ENCODE assay signal across 8 cellular contexts in the genomic region with DNA sequence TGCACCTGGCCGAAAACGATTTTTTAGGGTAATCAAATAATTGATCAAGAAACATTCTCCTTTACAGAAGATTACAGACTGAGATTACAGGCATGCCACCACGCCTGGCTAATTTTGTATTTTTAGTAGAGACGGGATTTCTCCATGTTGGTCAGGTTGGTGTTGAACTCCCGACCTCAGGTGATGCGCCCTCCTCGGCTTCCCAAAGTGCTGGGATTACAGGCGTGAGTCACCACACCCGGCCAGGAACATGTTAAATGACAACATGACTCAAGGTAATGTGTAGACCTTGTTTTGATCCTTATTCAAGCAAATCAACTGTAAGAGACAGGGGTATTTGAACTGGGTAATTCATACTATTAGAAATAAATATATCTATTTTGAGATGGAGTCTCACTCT. TPM values are rescaled to one million over a fixed set of nuclear protein-coding genes. Genes with fewer than 3 reads are reported as not detected.
A peak's percentile ranks its signal among the peaks of the same experiment; 100 is the strongest.
DNase-seq lines count a peak whose midpoint lies in the region; TF ChIP-seq lines count a peak whose summit lies in the region.
"Not testable (repeated sequence)": the region's sequence is repeated elsewhere in the genome, so short reads cannot be mapped to it uniquely, and the experiment has no call there.
"Had no signal": no experiment of that assay in that cellular context is flagged by ENCODE, and none has a peak within 500 bp of the region (broad histone marks: within the 10 kb centered on the region; RNA-seq: fewer than 3 reads in every experiment).

No MANE protein-coding gene starts in this region.

- H3K9me3 Mint-ChIP-seq in endodermal cell, neural crest cell: not testable (repeated sequence)

- not testable (repeated sequence) for H3K9ac ChIP-seq in endodermal cell (ENCODE audit: extremely low read depth, low read length, poor library complexity, severe bottlenecking)

- H3K36me3 ChIP-seq in HEK293 (ENCODE audit: control insufficient read depth in 2 of 2, insufficient read depth in 1 of 2, low read length in 2 of 2): peaks cover 0 to 10% of the 10 kb centered on the region in 2 experiments; a peak in 1 of 3 replicates
- H3K36me3 ChIP-seq in endodermal cell (ENCODE audit: control insufficient read depth, insufficient read depth, low read length): not testable (repeated sequence)

- not testable (repeated sequence) for H3K4me1 ChIP-seq in HEK293 (ENCODE audit: control insufficient read depth, insufficient read depth, low read length); endodermal cell (ENCODE audit: control insufficient read depth, insufficient read depth, low read length)

- CTCF ChIA-PET in HEK293 (lab: Yijun Ruan, JAX): not testable (repeated sequence)

- not testable (repeated sequence) for H3K27ac Mint-ChIP-seq in endodermal cell; neural crest cell (ENCODE audit: unreplicated experiment)

- not testable (repeated sequence) for H3K9me3 ChIP-seq in HEK293 (ENCODE audit: control insufficient read depth, insufficient read depth, low read depth, low read length); endodermal cell (ENCODE audit: control insufficient read depth, low read length)

- peak; percentile 17 for DNase-seq in M059J (ENCODE audit: low read depth)
- DNase-seq in activated CD8-positive, alpha-beta memory T cell treated with anti-CD3 and anti-CD28 coated beads for 24 hours: peak; percentile 52
- peak; percentile 19 for DNase-seq in endodermal cell
- DNase-seq in kidney tubule cell (ENCODE audit: low spot score): peak; percentile 31
- DNase-seq in neural crest cell (ENCODE audit: low read depth, low spot score): not testable (repeated sequence)

- POLR2A ChIA-PET in HEK293 (lab: Yijun Ruan, JAX): not testable (repeated sequence)

- H3K4me1 Mint-ChIP-seq in endodermal cell: not testable (repeated sequence)
- peaks cover 22% of the 10 kb centered on the region for H3K4me1 Mint-ChIP-seq in neural crest cell

- not testable (repeated sequence) for H3K27ac ChIP-seq in HEK293 (ENCODE audit: extremely low read depth, low read depth, low read length); endodermal cell (ENCODE audit: low read depth, low read length)

- TF ChIP-seq CTCF in HEK293 (tag by site-specific recombination; IDR thresholded peaks at IDR 0.05); endodermal cell (conservative IDR thresholded peaks at IDR 0.05); neural crest cell (conservative IDR thresholded peaks at IDR 0.05): not testable (repeated sequence)

- H3K4me3 ChIP-seq in HEK293 (ENCODE audit: low read depth, low read length); endodermal cell (ENCODE audit: low read length): not testable (repeated sequence)

- WGBS in endodermal cell (ENCODE audit: insufficient coverage in 1 of 2, insufficient read length in 1 of 2), 2 experiments: 91 to 92% methylated on average over 9 of the region's 9 CpGs

- H3K36me3 Mint-ChIP-seq in endodermal cell (ENCODE audit: low read depth): peaks cover 14% of the 10 kb centered on the region
- H3K36me3 Mint-ChIP-seq in neural crest cell (ENCODE audit: low read depth): peaks cover 17% of the 10 kb centered on the region

- not testable (repeated sequence) for H3K4me3 Mint-ChIP-seq in endodermal cell
- H3K4me3 Mint-ChIP-seq in neural crest cell: peak overlapping the region; percentile 49

- H3K27me3 ChIP-seq in endodermal cell (ENCODE audit: control insufficient read depth, insufficient read depth, low read length, poor library complexity, severe bottlenecking): not testable (repeated sequence)

- H3K27me3 Mint-ChIP-seq in endodermal cell (ENCODE audit: insufficient read depth): not testable (repeated sequence)
- H3K27me3 Mint-ChIP-seq in neural crest cell (ENCODE audit: low read depth): peaks cover 23% of the 10 kb centered on the region

TF ChIP-seq in HEK293, 187 proteins besides CTCF, POLR2A, EP300 and RAD21:
- TF ChIP-seq ZEB2 (tag by site-specific recombination; IDR thresholded peaks at IDR 0.05): 0 out of 2 replicates have a peak, but pooled peaks have one; percentile 20

RNA-seq across cellular contexts. Expression of gene NPM1, which starts 3.2 kb away (rescaled TPM):
- 1,019 and 1,223 TPM in 2 replicates for total RNA-seq in M059J (2014; rRNA removed; shearing (Covaris generic))
- total RNA-seq in endodermal cell (1,000 to 10,000 TPM; 1,997 to 2,127 TPM), neural crest cell (2,514 and 2,574 TPM in 2 replicates)
- polyA plus RNA-seq in endodermal cell (2013, experiment 1 of 2): 2,680 TPM
- 2,415 TPM for polyA plus RNA-seq in endodermal cell (2013, experiment 2 of 2)

RNA-seq across cellular contexts. Expression of gene FGF18, which starts 35.0 kb away (rescaled TPM):
- not detected in 2 replicates for total RNA-seq in M059J (2014; rRNA removed; shearing (Covaris generic))
- total RNA-seq in endodermal cell: under 1 TPM; 0.44 to 0.57 TPM
- polyA plus RNA-seq in endodermal cell (2013, experiment 1 of 2): 3.8 TPM
- 3.6 TPM for polyA plus RNA-seq in endodermal cell (2013, experiment 2 of 2)
- 2.4 TPM in 2 replicates for total RNA-seq in neural crest cell
- polyA plus RNA-seq: CD14-positive monocyte; CD8-positive, alpha-beta memory T cell had no signal
